Comparison of ENCODE assay signal across 9 cellular contexts in the genomic region with DNA sequence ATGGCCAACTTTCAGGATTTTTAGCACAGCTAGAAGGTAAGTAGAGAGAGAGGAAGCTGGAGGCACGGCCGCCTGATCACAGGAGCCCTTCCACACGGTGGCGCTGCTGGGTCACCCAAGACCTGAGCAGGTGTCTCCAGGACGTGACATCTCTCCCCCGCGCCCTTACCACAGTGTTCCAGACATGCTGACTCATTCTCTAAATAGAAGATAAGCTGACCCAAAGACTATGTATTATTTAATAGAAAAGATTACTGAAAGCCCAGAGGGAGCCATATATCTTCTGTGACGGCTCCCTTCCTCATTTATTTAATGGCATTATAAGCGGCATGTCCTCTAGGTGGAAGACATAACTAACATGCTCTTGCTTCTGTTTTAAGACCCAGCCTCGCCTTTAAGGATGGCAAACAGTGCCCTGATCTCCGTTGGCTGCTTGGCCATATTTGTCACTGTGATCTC. TPM values are rescaled to one million over a fixed set of nuclear protein-coding genes. Genes with fewer than 3 reads are reported as not detected.
DNase-seq lines count a peak whose midpoint lies in the region; ATAC-seq, FAIRE-seq and TF ChIP-seq lines count a peak whose summit lies in the region.
"Had no signal": no experiment of that assay in that cellular context is flagged by ENCODE, and none has a peak within 500 bp of the region (broad histone marks: within the 10 kb centered on the region; RNA-seq: fewer than 3 reads in every experiment).

No MANE protein-coding gene starts in this region.

- 7 to 11% (median 8%) methylated on average over 11 of the region's 11 CpGs for WGBS in adrenal gland, 4 donors
- whole genome bisulfite sequencing in small intestine, 3 donors = 2 to 11% (median 4%) methylated on average over 11 of the region's 11 CpGs

- no peak overlapping the region for H3K27ac Mint-ChIP-seq in T-cell

- POLR2A ChIA-PET in T-cell (lab: Charles Lee) = interaction anchor here in 1 of 2 donors (0.5 to 0.6 kb wide), 2 partner anchors 413 to 1294 kb away, joined by 3 to 5 read pairs; no protein-coding TSS in a partner anchor

- H3K4me3 ChIP-seq in adrenal gland = no peak overlapping the region
- H3K4me3 ChIP-seq in small intestine (ENCODE audit: low read depth in 1 of 2, low read length in 2 of 2) = no peak overlapping the region

- H3K27me3 Mint-ChIP-seq in T-cell = peaks cover 4 to 13% of the 10 kb centered on the region in 2 donors

- peak; percentile 52 to 83 (median 70) for TF ChIP-seq CTCF in adrenal gland (IDR thresholded peaks at IDR 0.05)

- CTCF ChIA-PET in T-cell (lab: Charles Lee) = interaction anchor here (0.5 to 4.4 kb wide), 44 partner anchors 10 to 1813 kb away, joined by 3 to 41 read pairs (median 4); a partner anchor contains a TSS

- intact Hi-C loops in adrenal gland (cut with DNase I) = loop anchor here in 1 of 2 donors (5.0 kb wide), 1 partner anchor 199 kb away; a partner anchor contains a TSS

- FAIRE-seq in small intestine (lab: Jason Lieb, UNC) = no peak
- FAIRE-seq: A204.1 had no signal

- H3K9me3 ChIP-seq in adrenal gland (replicated peaks in 1 of 3) = no peaks in the 10 kb centered on the region
- H3K9me3 ChIP-seq in small intestine (ENCODE audit: control insufficient read depth, low read depth) = no peaks in the 10 kb centered on the region

- peak overlapping the region; percentile 46 to 50 (median 47) for H3K4me3 Mint-ChIP-seq in T-cell

- H3K27ac ChIP-seq in adrenal gland (no peak overlapping the region), small intestine (ENCODE audit: low read depth in 1 of 2, low read length in 1 of 2) (no peak overlapping the region)

- H3K27me3 ChIP-seq in adrenal gland = no peaks in the 10 kb centered on the region
- no peaks in the 10 kb centered on the region for H3K27me3 ChIP-seq in small intestine (ENCODE audit: control insufficient read depth in 2 of 2, insufficient read depth in 2 of 2, low read length in 2 of 2)

- H3K4me1 ChIP-seq in adrenal gland (replicated peaks in 1 of 2) (peaks cover 0 to 5% of the 10 kb centered on the region in 2 donors), small intestine (ENCODE audit: control insufficient read depth in 2 of 2, insufficient read depth in 1 of 2, low read depth in 1 of 2, low read length in 1 of 2) (no peaks in the 10 kb centered on the region)

- H3K36me3 ChIP-seq in adrenal gland (replicated peaks in 1 of 2) (no peaks in the 10 kb centered on the region), small intestine (ENCODE audit: control insufficient read depth in 2 of 2, insufficient read depth in 2 of 2, low read length in 2 of 2) (no peaks in the 10 kb centered on the region)

- no peaks in the 10 kb centered on the region for H3K36me3 Mint-ChIP-seq in T-cell

- ATAC-seq in HG02943 (IDR thresholded peaks at IDR 0.05; ENCODE audit: low read depth, unreplicated experiment) = peak; percentile 97
- ATAC-seq in T-cell (replicated peaks in 1 of 4) = peak; percentile 98 to 99 (median 98)

- DNase-seq in NCI-H524 (lab: John Stamatoyannopoulos, UW) (peak; percentile 72 to 85), NCI-H524 treated with DMSO at 0.1 percent for 48 hours (lab: John Stamatoyannopoulos, UW) (no peak), NCI-H146 treated with DMSO at 0.1 percent for 48 hours (lab: John Stamatoyannopoulos, UW; ENCODE audit: unreplicated experiment) (peak; percentile 89), T-cell (peak; percentile 67 to 90 (median 84)), adrenal gland (peak; percentile 84 to 97 (median 93)), hypothalamus (lab: John Stamatoyannopoulos, UW) (peak in 30 of 51 donors; percentile 2 to 61 (median 12)), small intestine (peak; percentile 98)

- no peak for TF ChIP-seq POLR2A in adrenal gland (IDR thresholded peaks at IDR 0.05)

- H3K4me1 Mint-ChIP-seq in T-cell = peaks cover 7 to 15% (median 13%) of the 10 kb centered on the region in 3 donors

- no peaks in the 10 kb centered on the region for H3K9me3 Mint-ChIP-seq in T-cell

RNA-seq across cellular contexts. Expression of a gene that starts 26.0 kb away (rescaled TPM):
- total RNA-seq in T-cell (10 to 100 TPM; 29.0 to 39.6 (median 37.9) TPM), adrenal gland (100 to 1,000 TPM in 1 of 8 donors, 10 to 100 TPM in 7; 65.3 to 120 (median 79.8) TPM)
- polyA plus RNA-seq in adrenal gland (10 to 100 TPM; 31.7 to 68.7 (median 32.6) TPM), small intestine (10 to 100 TPM; 35.3 to 42.7 (median 37.0) TPM)

RNA-seq across cellular contexts. Expression of a gene that starts 26.6 kb away (rescaled TPM):
- 1 to 10 TPM in 1 of 5 donors, under 1 TPM in 2, not detected in 2; 0.76 to 1.4 (median 0.82) TPM for total RNA-seq in T-cell
- total RNA-seq in adrenal gland = 10 to 100 TPM; 19.9 to 92.3 (median 37.7) TPM
- polyA plus RNA-seq in adrenal gland = 10 to 100 TPM; 14.0 to 65.5 (median 24.9) TPM
- 10 to 100 TPM in 2 of 3 donors, 1 to 10 TPM in 1; 1.6 to 27.0 (median 10.8) TPM for polyA plus RNA-seq in small intestine

Comparison
In these comparisons a context has a peak if more than half of its experiments do, and no peak if none do; other contexts are left out.
1. RNA of a gene that starts 26.6 kb away (total RNA-seq): 19.9 to 92.3 TPM in adrenal gland; 0.76 to 1.4 TPM in T-cell; every median in the first group is over 4 times any median in the second.